ENCODE assay signal across 25 cellular contexts in genomic region chr15:80531388-80532184, GRCh38.
DNase-seq lines count a peak whose midpoint lies in the region; ATAC-seq and TF ChIP-seq lines count a peak whose summit lies in the region.
"Had no signal": no experiment of that assay in that cellular context is flagged by ENCODE, and none has a peak within 500 bp of the region (broad histone marks: within the 10 kb centered on the region; RNA-seq: fewer than 3 reads in every experiment).

No MANE protein-coding gene starts in this region.

- POLR2A ChIA-PET in T-cell (lab: Charles Lee): no interaction called here

- H3K9me3 ChIP-seq in heart left ventricle (peaks cover 0 to 13% (median 0%) of the 10 kb centered on the region in 12 donors), left ventricle myocardium inferior (replicated peaks) (peaks cover 8% of the 10 kb centered on the region), lower lobe of right lung (no peaks in the 10 kb centered on the region), vagina (no peaks in the 10 kb centered on the region)
- H3K9me3 ChIP-seq: prostate gland had no signal

- H3K27ac Mint-ChIP-seq in T-cell: no peak overlapping the region
- H3K27ac Mint-ChIP-seq: activated naive CD8-positive, alpha-beta T cell treated with anti-CD3 and anti-CD28 coated beads, Interleukin-2, amount 50 U/mL, for 24 hours; CD4-positive, alpha-beta memory T cell; effector memory CD8-positive, alpha-beta T cell; naive thymus-derived CD8-positive, alpha-beta T cell; stimulated activated effector memory CD8-positive, alpha-beta T cell treated with anti-CD3 and anti-CD28 coated beads, Interleukin-12 subunit alpha, Interleukin-12 subunit beta, amount 100 ng/mL, for 72 hours had no signal

- no peak overlapping the region for H3K4me3 ChIP-seq in heart left ventricle
- H3K4me3 ChIP-seq in left ventricle myocardium inferior: no peak overlapping the region
- no peak overlapping the region for H3K4me3 ChIP-seq in dorsolateral prefrontal cortex
- no peak overlapping the region for H3K4me3 ChIP-seq in lower lobe of right lung
- no peak overlapping the region for H3K4me3 ChIP-seq in vagina
- H3K4me3 ChIP-seq: A549, lung, prostate gland had no signal

- H3K4me1 Mint-ChIP-seq in T-cell: no peaks in the 10 kb centered on the region
- H3K4me1 Mint-ChIP-seq: activated naive CD8-positive, alpha-beta T cell treated with anti-CD3 and anti-CD28 coated beads, Interleukin-2, amount 50 U/mL, for 24 hours; CD4-positive, alpha-beta memory T cell; stimulated activated effector memory CD8-positive, alpha-beta T cell treated with anti-CD3 and anti-CD28 coated beads, Interleukin-12 subunit alpha, Interleukin-12 subunit beta, amount 100 ng/mL, for 72 hours had no signal

- H3K36me3 ChIP-seq in heart left ventricle: no peaks in the 10 kb centered on the region
- no peaks in the 10 kb centered on the region for H3K36me3 ChIP-seq in left ventricle myocardium inferior
- H3K36me3 ChIP-seq in lower lobe of right lung: no peaks in the 10 kb centered on the region
- H3K36me3 ChIP-seq in vagina: no peaks in the 10 kb centered on the region
- H3K36me3 ChIP-seq: prostate gland had no signal

- TF ChIP-seq CTCF in heart left ventricle (IDR thresholded peaks at IDR 0.05): no peak
- TF ChIP-seq CTCF in left ventricle myocardium inferior (IDR thresholded peaks at IDR 0.05; ENCODE audit: borderline replicate concordance): no peak
- TF ChIP-seq CTCF in dorsolateral prefrontal cortex (IDR thresholded peaks at IDR 0.05 in 54 of 56, conservative IDR thresholded peaks at IDR 0.05 in 2 of 56; ENCODE audit: low read depth in 1 of 56, partially characterized antibody in 56 of 56): no peak
- no peak for TF ChIP-seq CTCF in lower lobe of right lung (IDR thresholded peaks at IDR 0.05)
- TF ChIP-seq CTCF in vagina (IDR thresholded peaks at IDR 0.05): no peak

- DNase-seq in heart left ventricle: no peak
- no peak for DNase-seq in left ventricle myocardium inferior
- peak in 2 of 10 donors; percentile 38 to 62 for DNase-seq in dorsolateral prefrontal cortex
- DNase-seq in lower lobe of right lung: no peak
- DNase-seq in vagina (ENCODE audit: extremely low spot score in 2 of 2): no peak
- no peak for DNase-seq in EL
- DNase-seq in T-cell: no peak
- DNase-seq in NCI-H2227 treated with DMSO at 0.1 percent for 48 hours (lab: John Stamatoyannopoulos, UW): no peak
- DNase-seq: activated CD8-positive, alpha-beta memory T cell treated with anti-CD3 and anti-CD28 coated beads for 24 hours; activated naive CD8-positive, alpha-beta T cell treated with anti-CD3 and anti-CD28 coated beads, Interleukin-2, amount 50 U/mL, for 24 hours; CD4-positive, alpha-beta memory T cell; DMS79 treated with DMSO at 0.1 percent for 48 hours; effector memory CD8-positive, alpha-beta T cell; Karpas-422; naive thymus-derived CD8-positive, alpha-beta T cell; NCI-H1105; NCI-H774; RPMI8226; SW 1271 had no signal

- no peaks in the 10 kb centered on the region for H3K27me3 ChIP-seq in heart left ventricle
- H3K27me3 ChIP-seq in left ventricle myocardium inferior (ENCODE audit: low read depth): no peaks in the 10 kb centered on the region
- H3K27me3 ChIP-seq in dorsolateral prefrontal cortex: no peaks in the 10 kb centered on the region
- H3K27me3 ChIP-seq in lower lobe of right lung (ENCODE audit: low read depth): no peaks in the 10 kb centered on the region
- H3K27me3 ChIP-seq in vagina: no peaks in the 10 kb centered on the region

- CTCF ChIA-PET in T-cell (lab: Charles Lee): no interaction called here

- H3K4me3 Mint-ChIP-seq in T-cell: no peak overlapping the region
- H3K4me3 Mint-ChIP-seq: activated naive CD8-positive, alpha-beta T cell treated with anti-CD3 and anti-CD28 coated beads, Interleukin-2, amount 50 U/mL, for 24 hours; CD4-positive, alpha-beta memory T cell; effector memory CD8-positive, alpha-beta T cell; naive thymus-derived CD8-positive, alpha-beta T cell; stimulated activated effector memory CD8-positive, alpha-beta T cell treated with anti-CD3 and anti-CD28 coated beads, Interleukin-12 subunit alpha, Interleukin-12 subunit beta, amount 100 ng/mL, for 72 hours had no signal

- peaks cover 4 to 15% (median 13%) of the 10 kb centered on the region in 3 donors for H3K9me3 Mint-ChIP-seq in T-cell
- H3K9me3 Mint-ChIP-seq: effector memory CD8-positive, alpha-beta T cell; stimulated activated effector memory CD8-positive, alpha-beta T cell treated with anti-CD3 and anti-CD28 coated beads, Interleukin-12 subunit alpha, Interleukin-12 subunit beta, amount 100 ng/mL, for 72 hours had no signal

- H3K27me3 Mint-ChIP-seq in T-cell: peaks cover 30 to 54% of the 10 kb centered on the region in 2 donors

- ATAC-seq in heart left ventricle (peak in 3 of 4 donors; percentile 29 to 53 (median 51)), lower lobe of right lung (peak; percentile 46 to 49), T-cell (replicated peaks in 1 of 4) (no peak)
- ATAC-seq: A549; activated naive CD8-positive, alpha-beta T cell treated with anti-CD3 and anti-CD28 coated beads, Interleukin-2, amount 50 U/mL, for 24 hours; effector memory CD8-positive, alpha-beta T cell; HCT116; naive thymus-derived CD8-positive, alpha-beta T cell; stimulated activated effector memory CD8-positive, alpha-beta T cell treated with anti-CD3 and anti-CD28 coated beads, Interleukin-12 subunit alpha, Interleukin-12 subunit beta, amount 100 ng/mL, for 72 hours had no signal

- TF ChIP-seq POLR2A in heart left ventricle (IDR thresholded peaks at IDR 0.05) (no peak), vagina (IDR thresholded peaks at IDR 0.05) (no peak)

- H3K36me3 Mint-ChIP-seq in T-cell: no peaks in the 10 kb centered on the region
- H3K36me3 Mint-ChIP-seq: CD4-positive, alpha-beta memory T cell; stimulated activated effector memory CD8-positive, alpha-beta T cell treated with anti-CD3 and anti-CD28 coated beads, Interleukin-12 subunit alpha, Interleukin-12 subunit beta, amount 100 ng/mL, for 72 hours had no signal

- WGBS in heart left ventricle, 4 donors: 22 to 39% (median 29%) methylated on average over 10 of the region's 10 CpGs

- H3K4me1 ChIP-seq in heart left ventricle: peaks cover 0 to 28% (median 6%) of the 10 kb centered on the region in 12 donors
- H3K4me1 ChIP-seq in left ventricle myocardium inferior: peaks cover 20% of the 10 kb centered on the region
- peaks cover 21% of the 10 kb centered on the region for H3K4me1 ChIP-seq in lower lobe of right lung
- peaks cover 16% of the 10 kb centered on the region for H3K4me1 ChIP-seq in vagina
- H3K4me1 ChIP-seq: A549, prostate gland had no signal

- H3K27ac ChIP-seq in heart left ventricle (peak overlapping the region in 2 of 12 donors; percentile 13 to 24), left ventricle myocardium inferior (replicated peaks) (no peak overlapping the region), dorsolateral prefrontal cortex (peak overlapping the region in 40 of 59 donors; percentile 0 to 76 (median 32)), lower lobe of right lung (peak overlapping the region; percentile 54), vagina (peak overlapping the region; percentile 30)
- H3K27ac ChIP-seq: A549, prostate gland, VCaP had no signal

- intact Hi-C loops in heart left ventricle (cut with DNase I): no loop called here
- intact Hi-C loops in left ventricle myocardium inferior (cut with micrococcal nuclease): no loop called here
- intact Hi-C loops in dorsolateral prefrontal cortex (cut with DNase I): no loop called here
- intact Hi-C loops in lower lobe of right lung (cut with DNase I): no loop called here
- intact Hi-C loops in vagina (cut with DNase I): no loop called here

Comparison
In these comparisons a context has a peak if more than half of its experiments do, and no peak if none do; other contexts are left out.
1. ATAC-seq: peak in heart left ventricle (3 of 4) and lower lobe of right lung (2 of 2); none in T-cell (0 of 4).